In the genomic region with DNA sequence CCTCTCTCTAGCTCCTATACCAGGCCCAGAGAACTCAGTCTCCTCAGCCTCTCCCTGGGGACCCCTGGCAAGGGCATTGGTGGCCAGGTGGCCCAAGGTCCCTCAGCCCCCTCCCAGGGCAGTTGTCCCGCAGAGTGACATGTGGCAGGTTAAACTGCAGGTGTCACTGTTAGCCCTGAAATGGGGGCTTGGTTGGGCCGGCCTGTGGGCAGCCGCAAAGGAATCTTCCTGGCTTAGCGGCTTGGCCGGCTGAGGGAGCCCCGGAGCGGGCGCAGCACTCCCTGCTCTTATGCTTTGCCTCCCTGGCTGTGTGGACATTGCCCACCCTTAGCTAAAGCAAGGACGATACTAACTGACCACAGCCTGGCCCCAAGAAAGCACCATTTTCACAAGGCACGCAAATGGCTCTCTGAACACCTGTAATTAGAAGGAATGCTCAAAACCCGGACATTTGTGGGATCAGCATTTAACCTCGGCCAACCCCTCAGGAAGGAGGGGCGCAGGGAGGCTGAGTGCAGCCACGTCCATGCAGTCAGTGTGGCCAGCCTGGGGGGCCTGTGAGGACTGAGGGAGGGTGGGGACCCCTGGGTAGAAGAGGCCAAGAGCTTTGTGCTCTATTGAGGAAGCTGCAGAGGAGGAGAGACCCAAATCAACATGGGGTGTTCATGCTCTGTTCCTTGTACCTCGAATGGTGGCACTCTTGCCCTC, we compare ENCODE assay signal across 8 cellular contexts.
A peak's percentile ranks its signal among the peaks of the same experiment; 100 is the strongest.
DNase-seq lines count a peak whose midpoint lies in the region; ATAC-seq and TF ChIP-seq lines count a peak whose summit lies in the region.

No MANE protein-coding gene starts in this region.

- no peak overlapping the region for H3K4me2 ChIP-seq in smooth muscle cell

- no peak overlapping the region for H3K9ac ChIP-seq in smooth muscle cell (ENCODE audit: low read depth)

- DNase-seq in activated CD4-positive, alpha-beta T cell treated with anti-CD3 and anti-CD28 coated beads for 48 hours = peak; percentile 52
- no peak for DNase-seq in activated CD4-positive, alpha-beta T cell treated with anti-CD3 and anti-CD28 coated beads for 4 hours
- peak; percentile 84 to 88 for DNase-seq in HAP-1 (ENCODE audit: low spot score in 2 of 2)
- peak; percentile 69 for DNase-seq in NCI-H1694 (lab: John Stamatoyannopoulos, UW)
- DNase-seq in activated CD4-positive, alpha-beta T cell treated with anti-CD3 and anti-CD28 coated beads, Interleukin-2, amount 50 U/mL, for 48 hours = peak; percentile 25 to 44
- DNase-seq in heart left ventricle = no peak
- no peak for DNase-seq in smooth muscle cell (lab: John Stamatoyannopoulos, UW; ENCODE audit: unreplicated experiment)

- intact Hi-C loops in heart left ventricle (cut with DNase I) = no loop called here

- H3K36me3 ChIP-seq in HAP-1 (replicated peaks) = no peaks in the 10 kb centered on the region
- no peaks in the 10 kb centered on the region for H3K36me3 ChIP-seq in heart left ventricle
- H3K36me3 ChIP-seq in smooth muscle cell (ENCODE audit: low read depth) = no peaks in the 10 kb centered on the region

- H3K27ac ChIP-seq in heart left ventricle = no peak overlapping the region
- H3K27ac ChIP-seq in smooth muscle cell (ENCODE audit: low read depth) = no peak overlapping the region

- no peak overlapping the region for H2AFZ ChIP-seq in smooth muscle cell (ENCODE audit: low read depth)

- 24 to 36% (median 26%) methylated on average over 6 to 15 of the region's 15 CpGs for WGBS in heart left ventricle, 4 donors
- 28% methylated on average over 15 of the region's 15 CpGs for WGBS in smooth muscle cell (ENCODE audit: low lambda C conversion rate)

- H3K9me3 ChIP-seq in HAP-1 = no peaks in the 10 kb centered on the region
- no peaks in the 10 kb centered on the region for H3K9me3 ChIP-seq in heart left ventricle
- no peaks in the 10 kb centered on the region for H3K9me3 ChIP-seq in smooth muscle cell (replicated peaks; ENCODE audit: low read depth)

- no peaks in the 10 kb centered on the region for H3K79me2 ChIP-seq in smooth muscle cell (ENCODE audit: low read depth)

- H3K4me1 ChIP-seq in HAP-1 (peaks cover 21% of the 10 kb centered on the region), heart left ventricle (peaks cover 0 to 8% (median 0%) of the 10 kb centered on the region in 12 donors), smooth muscle cell (ENCODE audit: low read depth) (no peaks in the 10 kb centered on the region)

- H3K27me3 ChIP-seq in HAP-1 (ENCODE audit: low read depth) (no peaks in the 10 kb centered on the region), heart left ventricle (peaks cover 0 to 42% (median 0%) of the 10 kb centered on the region in 9 donors), smooth muscle cell (ENCODE audit: low read depth) (peaks cover 32% of the 10 kb centered on the region)

- ATAC-seq in heart left ventricle (peak; percentile 43 to 78 (median 63)), GM18870 (IDR thresholded peaks at IDR 0.05; ENCODE audit: unreplicated experiment) (no peak)

- in situ Hi-C loops in HAP-1 (cut with MboI; ENCODE audit: low sequenced_read_pairs) = loop anchor here (5.0 to 25.0 kb wide), 2 partner anchors 158 to 278 kb away; no protein-coding TSS in a partner anchor

- H3K4me3 ChIP-seq in HAP-1 (no peak overlapping the region), heart left ventricle (no peak overlapping the region), smooth muscle cell (no peak overlapping the region)

- peak in 7 of 12 donors; percentile 13 to 40 (median 26) for TF ChIP-seq CTCF in heart left ventricle (IDR thresholded peaks at IDR 0.05)
- TF ChIP-seq CTCF in smooth muscle cell (IDR thresholded peaks at IDR 0.05; ENCODE audit: borderline replicate concordance, insufficient read depth, poor library complexity, severe bottlenecking) = peak; percentile 40

- TF ChIP-seq POLR2A in heart left ventricle (IDR thresholded peaks at IDR 0.05) = no peak

- no peaks in the 10 kb centered on the region for H4K20me1 ChIP-seq in smooth muscle cell (ENCODE audit: low read depth)

- H3F3A ChIP-seq in smooth muscle cell (ENCODE audit: low read depth) = no peaks in the 10 kb centered on the region

Comparison
In these comparisons a context has a peak if more than half of its experiments do, and no peak if none do; other contexts are left out.
1. DNase-seq: peak in activated CD4-positive, alpha-beta T cell treated with anti-CD3 and anti-CD28 coated beads for 48 hours (single experiment), HAP-1 (2 of 2), NCI-H1694 (single experiment) and activated CD4-positive, alpha-beta T cell treated with anti-CD3 and anti-CD28 coated beads, Interleukin-2, amount 50 U/mL, for 48 hours (2 of 2); none in activated CD4-positive, alpha-beta T cell treated with anti-CD3 and anti-CD28 coated beads for 4 hours (0 of 2), heart left ventricle (0 of 5) and smooth muscle cell (single experiment).